ENCODE assay signal across 8 cellular contexts in the genomic region with DNA sequence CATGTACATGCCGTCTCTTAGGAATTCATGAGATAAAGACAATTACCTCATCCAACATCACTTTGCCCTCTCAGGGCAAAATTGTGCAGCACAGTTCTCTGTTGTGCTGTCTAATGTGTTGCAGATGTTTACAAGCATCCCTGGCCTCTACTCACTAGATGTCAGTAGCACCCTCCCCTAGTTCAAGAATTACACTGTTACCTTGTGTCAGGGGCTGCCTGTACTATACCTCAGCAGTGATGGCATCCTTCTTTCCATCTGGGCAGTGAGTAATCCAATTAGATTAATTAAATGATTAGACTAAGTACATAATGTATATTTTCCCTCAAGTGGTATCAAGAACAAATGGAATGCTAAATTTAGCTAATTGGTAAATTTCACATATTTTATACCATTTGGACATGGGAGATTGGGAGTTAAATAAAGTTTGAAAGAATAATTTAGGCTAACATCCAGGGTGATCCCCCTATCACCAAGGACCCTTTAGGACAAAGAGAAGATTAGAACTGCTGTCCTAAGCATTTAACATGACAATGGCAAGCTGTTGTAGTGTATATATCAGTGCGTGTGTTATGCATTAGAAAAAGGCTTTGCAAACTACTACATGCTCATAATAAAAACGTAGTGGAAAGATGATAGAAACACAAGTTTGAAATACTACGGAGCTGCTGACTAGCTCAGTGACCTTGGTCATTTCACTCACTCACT.
DNase-seq lines count a peak whose midpoint lies in the region; ATAC-seq, FAIRE-seq and TF ChIP-seq lines count a peak whose summit lies in the region.
"Not testable (repeated sequence)": the region's sequence is repeated elsewhere in the genome, so short reads cannot be mapped to it uniquely, and the experiment has no call there.

No MANE protein-coding gene starts in this region.

- CTCF ChIA-PET in WTC11 (lab: Charles Lee) = not testable (repeated sequence)

- H3K27ac Mint-ChIP-seq in WTC11 = not testable (repeated sequence)

- H3K4me3 Mint-ChIP-seq in WTC11 = not testable (repeated sequence)

- peak; percentile 13 for FAIRE-seq in keratinocyte (lab: Jason Lieb, UNC)

- H3K4me2 ChIP-seq in keratinocyte (ENCODE audit: control insufficient read depth, extremely low read depth, insufficient read depth, low read depth, low read length) = not testable (repeated sequence)

- H3K4me3 ChIP-seq in keratinocyte (ENCODE audit: control insufficient read depth in 2 of 3, extremely low read depth in 1 of 3, insufficient read depth in 2 of 3, low read depth in 1 of 3, low read length in 3 of 3) = not testable (repeated sequence)

- H3K9me1 ChIP-seq in keratinocyte (ENCODE audit: control insufficient read depth, extremely low read depth, insufficient read depth, low read length) = not testable (repeated sequence)

- H3K27me3 Mint-ChIP-seq in WTC11 (ENCODE audit: low read depth) = not testable (repeated sequence)

- not testable (repeated sequence) for H3K79me2 ChIP-seq in keratinocyte (ENCODE audit: control insufficient read depth, insufficient read depth, low read length)

- H2AFZ ChIP-seq in keratinocyte (ENCODE audit: control insufficient read depth, low read length) = not testable (repeated sequence)

- not testable (repeated sequence) for H3K36me3 Mint-ChIP-seq in WTC11

- H3K27me3 ChIP-seq in keratinocyte (ENCODE audit: control insufficient read depth, extremely low read depth, insufficient read depth, low read length) = not testable (repeated sequence)

- peaks cover 12% of the 10 kb centered on the region for H3K4me1 Mint-ChIP-seq in WTC11

- H3K9me3 ChIP-seq in keratinocyte (ENCODE audit: control insufficient read depth, low read depth, low read length) = not testable (repeated sequence)

- peak; percentile 2 for DNase-seq in ELR (ENCODE audit: low read depth)
- DNase-seq in H4 (ENCODE audit: low spot score) = peak; percentile 6
- DNase-seq in NCI-H82 treated with DMSO at 0.1 percent for 48 hours (lab: John Stamatoyannopoulos, UW; ENCODE audit: unreplicated experiment) = peak; percentile 86
- DNase-seq in WTC11 (ENCODE audit: low spot score); keratinocyte (ENCODE audit: low read depth, low spot score): not testable (repeated sequence)

- ATAC-seq in GM18517 (IDR thresholded peaks at IDR 0.05; ENCODE audit: unreplicated experiment) = peak; percentile 56
- ATAC-seq in HG02885 (IDR thresholded peaks at IDR 0.05; ENCODE audit: poor library complexity, unreplicated experiment) = peak; percentile 49
- peak; percentile 82 for ATAC-seq in HG03460 (IDR thresholded peaks at IDR 0.05; ENCODE audit: unreplicated experiment)
- ATAC-seq in WTC11 = peak; percentile 78

- H4K20me1 ChIP-seq in keratinocyte (ENCODE audit: control insufficient read depth, extremely low read depth, insufficient read depth, low read length) = not testable (repeated sequence)

- not testable (repeated sequence) for TF ChIP-seq CTCF in WTC11 (IDR thresholded peaks at IDR 0.05)
- peak in 1 of 3 experiments; percentile 22 for TF ChIP-seq CTCF in keratinocyte (optimal IDR thresholded peaks at IDR 0.05 in 1 of 3, IDR thresholded peaks at IDR 0.05 in 1 of 3, conservative IDR thresholded peaks at IDR 0.05 in 1 of 3; ENCODE audit: extremely low read depth in 1 of 3, insufficient read depth in 2 of 3, low read length in 3 of 3)

- dilution Hi-C loops in keratinocyte (cut with MboI; ENCODE audit: extremely low pct_ligation_motif_present, low sequenced_read_pairs) = not testable (repeated sequence)

- H3K36me3 ChIP-seq in keratinocyte (ENCODE audit: control insufficient read depth in 2 of 2, extremely low read depth in 1 of 2, insufficient read depth in 2 of 2, low read length in 2 of 2) = not testable (repeated sequence)

- not testable (repeated sequence) for H3K4me1 ChIP-seq in keratinocyte (ENCODE audit: control insufficient read depth, extremely low read depth, insufficient read depth, low read length)

- H3K9me3 Mint-ChIP-seq in WTC11 = not testable (repeated sequence)

- not testable (repeated sequence) for H3K27ac ChIP-seq in keratinocyte (ENCODE audit: control insufficient read depth, insufficient read depth, low read length)

- POLR2A ChIA-PET in WTC11 (lab: Charles Lee) = not testable (repeated sequence)

- not testable (repeated sequence) for H3K9ac ChIP-seq in keratinocyte (ENCODE audit: control insufficient read depth, extremely low read depth, insufficient read depth, low read length)
